ENCODE assay signal across 8 cellular contexts in the genomic region with DNA sequence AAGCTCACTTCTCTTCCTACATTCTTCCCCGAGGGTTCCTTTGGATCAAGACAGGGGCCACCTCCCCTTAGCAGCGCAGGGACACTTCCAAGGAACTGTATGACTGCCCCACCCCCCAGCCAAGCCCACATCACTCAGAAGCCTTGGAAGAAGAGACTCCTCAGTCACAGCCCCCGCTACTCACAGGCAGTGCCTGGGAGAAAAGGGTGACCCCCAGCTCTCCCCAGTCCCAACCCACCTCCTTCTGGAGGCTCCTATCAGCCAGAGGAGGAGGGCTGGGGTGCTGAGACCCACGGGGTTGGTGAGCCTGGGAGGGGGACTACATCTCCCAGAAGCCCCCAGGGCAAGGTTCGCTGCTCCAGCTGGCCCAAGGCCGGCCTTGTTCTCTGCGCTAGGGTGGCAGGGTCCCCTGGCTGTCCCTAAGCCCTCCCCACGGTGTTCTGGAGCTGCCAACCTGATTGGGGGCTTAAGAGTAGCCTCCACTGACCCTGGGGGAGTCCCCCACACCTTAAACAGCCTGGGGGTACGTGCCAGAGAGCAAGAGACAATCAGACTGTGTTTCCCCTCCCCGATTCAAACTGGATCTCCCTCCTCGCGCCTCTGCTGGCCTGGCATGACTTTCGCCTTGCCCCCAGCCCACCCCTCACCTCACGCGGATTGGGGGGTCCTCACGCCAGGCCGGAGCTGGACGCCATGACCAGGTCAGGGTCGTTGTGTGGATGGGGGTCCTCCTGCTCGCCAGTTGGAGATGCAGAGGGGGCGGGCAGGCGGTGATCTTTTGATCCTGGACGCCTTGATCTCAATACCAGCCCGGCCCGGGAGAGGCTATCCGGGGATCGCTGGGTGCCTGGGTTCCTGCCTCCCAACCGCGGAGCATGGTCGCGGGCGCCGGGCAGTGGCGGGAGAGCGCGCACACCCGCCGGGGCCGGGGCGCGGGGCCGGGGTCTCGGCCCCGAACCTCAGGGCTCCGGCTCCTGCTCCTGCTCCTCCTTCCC. TPM values are rescaled to one million over a fixed set of nuclear protein-coding genes. Genes with fewer than 3 reads are reported as not detected.
DNase-seq lines count a peak whose midpoint lies in the region; ATAC-seq and TF ChIP-seq lines count a peak whose summit lies in the region.

No MANE protein-coding gene starts in this region.

- peak overlapping the region; percentile 98 for H3K27ac ChIP-seq in CD4-positive, alpha-beta T cell (ENCODE audit: low read depth, low read length)
- peak overlapping the region; percentile 94 to 98 (median 97) for H3K27ac ChIP-seq in upper lobe of left lung

- intact Hi-C loops in CD4-positive, alpha-beta T cell (cut with DNase I, micrococcal nuclease): loop anchor here in 1 of 2 experiments (1.0 kb wide), 1 partner anchor 11 kb away; no protein-coding TSS in a partner anchor

- TF ChIP-seq POLR2A in upper lobe of left lung (IDR thresholded peaks at IDR 0.05): peak in 1 of 4 donors; percentile 33

- in situ Hi-C loops in HAP-1 (cut with MboI; ENCODE audit: low sequenced_read_pairs): no loop called here

- TF ChIP-seq CTCF in CD4-positive, alpha-beta T cell (IDR thresholded peaks at IDR 0.05): no peak
- TF ChIP-seq CTCF in upper lobe of left lung (IDR thresholded peaks at IDR 0.05): no peak

- 1% methylated on average over 24 to 35 of the region's 45 CpGs for WGBS in upper lobe of left lung, 2 donors

- H3K9me3 Mint-ChIP-seq in CD4-positive, alpha-beta T cell: no peaks in the 10 kb centered on the region
- H3K9me3 Mint-ChIP-seq in effector memory CD8-positive, alpha-beta T cell: no peaks in the 10 kb centered on the region

- H3K27ac Mint-ChIP-seq in CD4-positive, alpha-beta T cell: peak overlapping the region; percentile 100
- H3K27ac Mint-ChIP-seq in effector memory CD8-positive, alpha-beta T cell: peak overlapping the region; percentile 94 to 99

- peaks cover 63% of the 10 kb centered on the region for H3K36me3 Mint-ChIP-seq in CD4-positive, alpha-beta T cell (ENCODE audit: low read depth)
- H3K36me3 Mint-ChIP-seq in effector memory CD8-positive, alpha-beta T cell (ENCODE audit: insufficient read depth): peaks cover 85% of the 10 kb centered on the region

- H3K4me3 Mint-ChIP-seq in CD4-positive, alpha-beta T cell: peak overlapping the region; percentile 100
- H3K4me3 Mint-ChIP-seq in effector memory CD8-positive, alpha-beta T cell: peak overlapping the region; percentile 91 to 94

- DNase-seq in CD4-positive, alpha-beta T cell: peak in 3 of 10 experiments; percentile 37 to 63 (median 44)
- DNase-seq in HAP-1 (ENCODE audit: low spot score in 2 of 2) (peak; percentile 46 to 81), UCSD-AML1 (lab: John Stamatoyannopoulos, UW; ENCODE audit: unreplicated experiment) (peak; percentile 59), upper lobe of left lung (peak; percentile 72 to 84), SKM-1 (lab: John Stamatoyannopoulos, UW; ENCODE audit: unreplicated experiment) (no peak)
- peak in 1 of 3 experiments; percentile 50 for DNase-seq in effector memory CD8-positive, alpha-beta T cell

- POLR2A ChIA-PET in CD4-positive, alpha-beta T cell (lab: Charles Lee): interaction anchor here (0.6 to 9.8 kb wide), 14 partner anchors 29 to 489 kb away, joined by 3 to 187 read pairs (median 4); partner anchors contain the start of genes CENATAC and DDX6

- CTCF ChIA-PET in CD4-positive, alpha-beta T cell (lab: Charles Lee): interaction anchor here (0.6 to 3.4 kb wide), 9 partner anchors 11 to 134 kb away, joined by 3 to 22 read pairs (median 4); partner anchors contain the start of gene DDX6

- H3K27me3 ChIP-seq in CD4-positive, alpha-beta T cell (ENCODE audit: control insufficient read depth, insufficient read depth, low read length): no peaks in the 10 kb centered on the region
- H3K27me3 ChIP-seq in HAP-1 (ENCODE audit: low read depth): no peaks in the 10 kb centered on the region
- no peaks in the 10 kb centered on the region for H3K27me3 ChIP-seq in mononuclear cell (ENCODE audit: insufficient read depth, low read length)
- no peaks in the 10 kb centered on the region for H3K27me3 ChIP-seq in upper lobe of left lung

- ATAC-seq in CD4-positive, alpha-beta T cell (ENCODE audit: poor library complexity): no peak
- ATAC-seq in effector memory CD8-positive, alpha-beta T cell (replicated peaks): no peak
- ATAC-seq in upper lobe of left lung (ENCODE audit: low FRiP score in 2 of 2) (no peak), HG02759 (IDR thresholded peaks at IDR 0.05; ENCODE audit: unreplicated experiment) (no peak)

- H3K36me3 ChIP-seq in HAP-1 (replicated peaks): no peaks in the 10 kb centered on the region
- H3K36me3 ChIP-seq in upper lobe of left lung: no peaks in the 10 kb centered on the region

- H3K4me1 Mint-ChIP-seq in CD4-positive, alpha-beta T cell (ENCODE audit: low read depth): peaks cover 51% of the 10 kb centered on the region
- peaks cover 53 to 60% of the 10 kb centered on the region in 2 donors for H3K4me1 Mint-ChIP-seq in effector memory CD8-positive, alpha-beta T cell (ENCODE audit: low read depth in 2 of 2)

- no peaks in the 10 kb centered on the region for H3K9me3 ChIP-seq in CD4-positive, alpha-beta T cell (ENCODE audit: control insufficient read depth, low read length)
- H3K9me3 ChIP-seq in HAP-1 (no peaks in the 10 kb centered on the region), mononuclear cell (ENCODE audit: low read depth, low read length) (no peaks in the 10 kb centered on the region), upper lobe of left lung (no peaks in the 10 kb centered on the region)

- H3K4me1 ChIP-seq in HAP-1 (peaks cover 40% of the 10 kb centered on the region), mononuclear cell (ENCODE audit: insufficient read depth, low read length) (peaks cover 75% of the 10 kb centered on the region), upper lobe of left lung (peaks cover 61 to 71% (median 66%) of the 10 kb centered on the region in 4 donors)

- H3K4me3 ChIP-seq in HAP-1 (peak overlapping the region; percentile 65), mononuclear cell (ENCODE audit: low read length) (peak overlapping the region; percentile 89), upper lobe of left lung (peak overlapping the region; percentile 86 to 97 (median 91))

- TF ChIP-seq EP300 in upper lobe of left lung (IDR thresholded peaks at IDR 0.05): no peak

- H3K27me3 Mint-ChIP-seq in CD4-positive, alpha-beta T cell: peaks cover 5% of the 10 kb centered on the region
- no peaks in the 10 kb centered on the region for H3K27me3 Mint-ChIP-seq in effector memory CD8-positive, alpha-beta T cell

RNA-seq across cellular contexts. Expression of gene BCL9L, which starts 0.8 kb away (rescaled TPM):
- 100 to 1,000 TPM; 326 to 332 TPM for total RNA-seq in CD4-positive, alpha-beta T cell
- total RNA-seq in mononuclear cell (41.9 TPM), upper lobe of left lung (10 to 100 TPM; 28.7 to 70.2 (median 66.4) TPM)

RNA-seq across cellular contexts. Expression of gene UPK2, which starts 31.2 kb away (rescaled TPM):
- total RNA-seq in CD4-positive, alpha-beta T cell: under 1 TPM in 1 of 2 experiments, not detected in 1; 0.27 TPM
- total RNA-seq in mononuclear cell (not detected), upper lobe of left lung (not detected)

RNA-seq across cellular contexts. Expression of gene CXCR5, which starts 41.2 kb away (rescaled TPM):
- 10 to 100 TPM; 13.2 to 14.3 TPM for total RNA-seq in CD4-positive, alpha-beta T cell
- total RNA-seq in mononuclear cell (11.1 TPM), upper lobe of left lung (under 1 TPM in 4 of 6 donors, not detected in 2; under 0.01 to 0.17 (median 0.16) TPM)

RNA-seq across cellular contexts. Expression of gene FOXR1, which starts 46.7 kb away (rescaled TPM):
- total RNA-seq in CD4-positive, alpha-beta T cell: not detected
- total RNA-seq in mononuclear cell: not detected
- not detected for total RNA-seq in upper lobe of left lung

Comparison
In these comparisons a context has a peak if more than half of its experiments do, and no peak if none do; other contexts are left out.
1. RNA of gene CXCR5, which starts 41.2 kb away (total RNA-seq): 13.2 to 14.3 TPM in CD4-positive, alpha-beta T cell and 11.1 TPM in mononuclear cell (single experiment); under 0.01 to 0.17 TPM in upper lobe of left lung; every median in the first group is over 10 times any median in the second.
2. Peak in every context shown above with its lines, with median percentiles within 50 percentile points of each other: H3K4me3 ChIP-seq.